9 cellular contexts compared by ENCODE assay signal in the genomic region with DNA sequence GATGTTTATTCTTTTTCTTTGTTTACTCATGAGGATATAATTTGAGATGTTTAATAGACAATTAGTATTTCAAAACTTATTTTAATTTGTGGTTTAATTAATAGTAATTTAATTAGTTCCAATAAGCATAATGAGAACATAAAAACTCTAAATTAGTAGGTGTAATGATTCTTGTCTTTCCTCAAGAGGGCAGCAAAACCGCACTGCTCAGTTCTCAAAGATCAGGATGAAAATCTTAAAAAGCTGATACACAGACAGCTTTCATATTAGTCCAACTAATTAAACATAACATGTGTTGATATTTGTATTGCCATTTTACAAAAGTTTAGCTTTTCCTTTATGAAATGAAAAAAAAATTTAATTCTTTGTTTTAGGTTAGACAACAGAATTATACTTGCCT.
A peak's percentile ranks its signal among the peaks of the same experiment; 100 is the strongest.
DNase-seq lines count a peak whose midpoint lies in the region; ATAC-seq and TF ChIP-seq lines count a peak whose summit lies in the region.
"Had no signal": no experiment of that assay in that cellular context is flagged by ENCODE, and none has a peak within 500 bp of the region (broad histone marks: within the 10 kb centered on the region; RNA-seq: fewer than 3 reads in every experiment).

No MANE protein-coding gene starts in this region.

- no peaks in the 10 kb centered on the region for H3K79me2 ChIP-seq in OCI-LY7 (ENCODE audit: insufficient read depth, low read depth, low read length)

- no TSS peak for BruUV-seq in OCI-LY7 (replicated peaks; lab: Mats Ljungman, UMichigan)

- H4K20me1 ChIP-seq in OCI-LY7 (ENCODE audit: insufficient read depth, low read length) = no peaks in the 10 kb centered on the region

- peaks cover 0 to 10% (median 0%) of the 10 kb centered on the region in 12 donors for H3K4me1 ChIP-seq in heart left ventricle
- H3K4me1 ChIP-seq in OCI-LY7 (ENCODE audit: insufficient read depth, low read length, poor library complexity, severe bottlenecking) = no peaks in the 10 kb centered on the region

- CTCF ChIA-PET in OCI-LY7 (lab: Charles Lee; ENCODE audit: unreplicated experiment) = no interaction called here

- no peaks in the 10 kb centered on the region for H3K27me3 ChIP-seq in heart left ventricle
- H3K27me3 ChIP-seq: SJCRH30 had no signal

- H3K9me3 ChIP-seq in heart left ventricle (peaks cover 0 to 3% (median under 1%) of the 10 kb centered on the region in 12 donors), OCI-LY7 (ENCODE audit: low read length) (no peaks in the 10 kb centered on the region)

- H3K4me1 Mint-ChIP-seq in natural killer cell = peaks cover 7% of the 10 kb centered on the region in 2 donors

- H3K4me3 Mint-ChIP-seq in natural killer cell = no peak overlapping the region

- no peak overlapping the region for H3K4me2 ChIP-seq in OCI-LY7 (ENCODE audit: low read length)

- intact Hi-C loops in heart left ventricle (cut with DNase I) = loop anchor here in 6 of 10 donors (2.0 to 5.0 kb wide), 3 partner anchors 41 to 249 kb away; no protein-coding TSS in a partner anchor
- intact Hi-C loops in Right ventricle myocardium superior (cut with DNase I) = no loop called here
- intact Hi-C loops in OCI-LY7 (cut with micrococcal nuclease; ENCODE audit: unreplicated experiment) = loop anchor here (1.0 to 10.0 kb wide), 3 partner anchors 151 to 541 kb away; no protein-coding TSS in a partner anchor
- intact Hi-C loops in natural killer cell (cut with micrococcal nuclease) = loop anchor here (1.0 kb wide), 1 partner anchor 247 kb away; no protein-coding TSS in a partner anchor

- H3K36me3 Mint-ChIP-seq in natural killer cell = no peaks in the 10 kb centered on the region

- H2AFZ ChIP-seq in OCI-LY7 (ENCODE audit: low read length) = no peak overlapping the region

- H3K9me3 Mint-ChIP-seq in natural killer cell = no peaks in the 10 kb centered on the region

- no peak for ATAC-seq in heart left ventricle
- ATAC-seq in Right ventricle myocardium superior (ENCODE audit: poor library complexity) = no peak
- no peak for ATAC-seq in natural killer cell
- ATAC-seq in GM21447 (IDR thresholded peaks at IDR 0.05; ENCODE audit: unreplicated experiment) = no peak

- TF ChIP-seq CTCF in heart left ventricle (IDR thresholded peaks at IDR 0.05) (peak in 10 of 12 donors; percentile 35 to 75 (median 52)), OCI-LY7 (conservative IDR thresholded peaks at IDR 0.05; ENCODE audit: low read length) (peak; percentile 77), natural killer cell (IDR thresholded peaks at IDR 0.05) (no peak)

- H3K9me2 ChIP-seq in OCI-LY7 (ENCODE audit: insufficient read depth, low read length) = no peaks in the 10 kb centered on the region

- no peak overlapping the region for H3K27ac Mint-ChIP-seq in natural killer cell

- H3K27ac ChIP-seq in heart left ventricle = no peak overlapping the region
- H3K27ac ChIP-seq in OCI-LY7 (ENCODE audit: low read depth, low read length, poor library complexity, severe bottlenecking) = no peak overlapping the region
- H3K27ac ChIP-seq: SJCRH30 had no signal

- DNase-seq in heart left ventricle (no peak), Right ventricle myocardium superior (no peak), OCI-LY7 (ENCODE audit: low spot score) (peak; percentile 21), fibroblast of peridontal ligament (ENCODE audit: extremely low read depth) (peak; percentile 35), natural killer cell (no peak), NCI-H2029 treated with DMSO at 0.1 percent for 48 hours (lab: John Stamatoyannopoulos, UW) (no peak), UCSD-AML1 (lab: John Stamatoyannopoulos, UW; ENCODE audit: unreplicated experiment) (no peak)

- TF ChIP-seq POLR2A in heart left ventricle (IDR thresholded peaks at IDR 0.05) = no peak

- H3K4me3 ChIP-seq in heart left ventricle (no peak overlapping the region), OCI-LY7 (ENCODE audit: low read depth, low read length, poor library complexity, severe bottlenecking) (no peak overlapping the region)
- H3K4me3 ChIP-seq: SJCRH30 had no signal

- POLR2A ChIA-PET in OCI-LY7 (lab: Charles Lee) = interaction anchor here (0.9 to 1.1 kb wide), 3 partner anchors 9 to 111 kb away, joined by 3 read pairs; no protein-coding TSS in a partner anchor

- H3K27me3 Mint-ChIP-seq in natural killer cell (ENCODE audit: low read depth in 2 of 2) = peaks cover 8 to 10% of the 10 kb centered on the region in 2 donors

- no peaks in the 10 kb centered on the region for H3K36me3 ChIP-seq in heart left ventricle
- H3K36me3 ChIP-seq in OCI-LY7 (ENCODE audit: insufficient read depth, low read length) = no peaks in the 10 kb centered on the region
- H3K36me3 ChIP-seq: SJCRH30 had no signal

- WGBS in heart left ventricle, 4 donors = 44 to 56% (median 47%) methylated on average over 1 of the region's 1 CpG

Comparison
In these comparisons a context has a peak if more than half of its experiments do, and no peak if none do; other contexts are left out.
1. DNase-seq: peak in OCI-LY7 (single experiment) and fibroblast of peridontal ligament (single experiment); none in heart left ventricle (0 of 5), Right ventricle myocardium superior (single experiment), natural killer cell (single experiment), NCI-H2029 treated with DMSO at 0.1 percent for 48 hours (single experiment) and UCSD-AML1 (single experiment).